7 cellular contexts compared by ENCODE assay signal in the genomic region with DNA sequence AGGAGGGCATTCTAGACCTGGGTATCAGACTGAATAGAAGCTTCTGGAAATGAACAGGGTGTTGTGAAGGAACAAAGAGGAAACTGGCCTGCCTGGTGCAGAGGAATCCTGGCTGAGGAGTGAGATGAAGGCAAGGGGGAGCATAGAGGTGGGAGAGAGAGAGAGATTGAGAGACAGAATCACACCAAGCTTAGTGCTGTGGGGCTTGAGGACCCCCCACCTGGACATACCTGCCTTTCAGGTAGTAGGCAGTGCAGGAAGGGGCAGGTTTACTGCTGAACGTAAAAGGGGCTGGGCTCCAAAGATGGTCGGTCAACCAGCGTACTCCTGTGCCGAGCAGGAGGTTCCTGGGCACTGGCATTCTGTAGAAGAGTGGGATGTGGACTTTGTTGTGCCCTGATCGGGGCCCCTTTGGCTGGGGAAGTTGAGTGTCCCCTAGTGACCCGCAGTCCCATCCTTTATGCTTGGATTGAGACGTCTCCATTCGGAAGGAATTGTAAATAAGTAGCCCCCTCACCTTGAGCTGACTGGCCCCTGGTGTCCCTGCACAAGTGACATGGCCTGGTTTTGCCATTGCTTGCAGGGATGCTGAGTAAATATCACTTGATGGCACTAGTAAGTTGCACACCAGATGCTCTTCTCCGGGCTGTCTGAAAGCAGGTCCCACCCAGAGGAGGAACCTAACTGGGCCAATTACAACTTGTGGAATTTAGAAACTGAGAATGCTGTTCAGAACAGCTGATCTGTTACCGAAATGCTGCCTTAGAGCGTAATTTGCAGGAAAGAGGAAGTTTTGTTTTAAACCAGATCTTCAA. TPM values are rescaled to one million over a fixed set of nuclear protein-coding genes. Genes with fewer than 3 reads are reported as not detected.
DNase-seq lines count a peak whose midpoint lies in the region; ATAC-seq and TF ChIP-seq lines count a peak whose summit lies in the region.

No MANE protein-coding gene starts in this region.

- peaks cover 2% of the 10 kb centered on the region for H3K36me3 Mint-ChIP-seq in progenitor cell of endocrine pancreas (ENCODE audit: insufficient read depth)

- H3K27me3 ChIP-seq in Panc1 (ENCODE audit: control insufficient read depth, insufficient read depth, low read length) (no peaks in the 10 kb centered on the region), adipocyte (replicated peaks; ENCODE audit: control insufficient read depth, insufficient read depth, low read length) (no peaks in the 10 kb centered on the region), heart left ventricle (no peaks in the 10 kb centered on the region)

- peaks cover 20% of the 10 kb centered on the region for H3K4me1 Mint-ChIP-seq in progenitor cell of endocrine pancreas (ENCODE audit: low read depth)

- TF ChIP-seq CTCF in Panc1 (IDR thresholded peaks at IDR 0.05), result no peak
- TF ChIP-seq CTCF in heart left ventricle (IDR thresholded peaks at IDR 0.05), result peak in 2 of 12 donors; percentile 12 to 16
- no peak for TF ChIP-seq CTCF in progenitor cell of endocrine pancreas (IDR thresholded peaks at IDR 0.05; ENCODE audit: unreplicated experiment)

- H3K9me3 Mint-ChIP-seq in progenitor cell of endocrine pancreas (ENCODE audit: low read depth), result no peaks in the 10 kb centered on the region

- H3K9ac ChIP-seq in adipocyte (ENCODE audit: low read length), result peak overlapping the region; percentile 91

- peak overlapping the region; percentile 82 for H3K27ac Mint-ChIP-seq in progenitor cell of endocrine pancreas

- H3K27ac ChIP-seq in Panc1 (ENCODE audit: low read length), result peak overlapping the region; percentile 81
- peak overlapping the region in 11 of 12 donors; percentile 35 to 88 (median 75) for H3K27ac ChIP-seq in heart left ventricle

- DNase-seq in Panc1 (ENCODE audit: low read depth, low spot score), result no peak
- peak; percentile 83 for DNase-seq in adipocyte (ENCODE audit: low read depth)
- peak in 3 of 5 donors; percentile 41 to 60 (median 51) for DNase-seq in heart left ventricle
- no peak for DNase-seq in progenitor cell of endocrine pancreas (ENCODE audit: low spot score, unreplicated experiment)
- DNase-seq in NCI-H2081 treated with DMSO at 0.1 percent for 48 hours (lab: John Stamatoyannopoulos, UW), result no peak

- peaks cover 2% of the 10 kb centered on the region; the same call in 1 of the 2 replicates for H3K36me3 ChIP-seq in Panc1 (ENCODE audit: control insufficient read depth, insufficient read depth, low read length)
- H3K36me3 ChIP-seq in adipocyte (ENCODE audit: control insufficient read depth, insufficient read depth, low read length, severe bottlenecking), result peaks cover 3% of the 10 kb centered on the region
- peaks cover 0 to 4% (median 3%) of the 10 kb centered on the region in 9 donors for H3K36me3 ChIP-seq in heart left ventricle

- POLR2A ChIA-PET in Panc1 (lab: Charles Lee), result no interaction called here

- H3K4me3 ChIP-seq in Panc1 (ENCODE audit: low read depth in 2 of 2, low read length in 2 of 2) (peak overlapping the region; percentile 76 to 80), adipocyte (ENCODE audit: low read length) (peak overlapping the region; percentile 89), heart left ventricle (peak overlapping the region; percentile 54 to 94 (median 70))

- H3K4me3 Mint-ChIP-seq in progenitor cell of endocrine pancreas (ENCODE audit: low read depth), result peak overlapping the region; percentile 86

- ATAC-seq in GM18498 (IDR thresholded peaks at IDR 0.05; ENCODE audit: unreplicated experiment), result peak; percentile 41
- ATAC-seq in HG02884 (IDR thresholded peaks at IDR 0.05; ENCODE audit: unreplicated experiment), result peak; percentile 39
- no peak for ATAC-seq in Panc1
- peak; percentile 39 to 65 (median 49) for ATAC-seq in heart left ventricle

- H3K9me3 ChIP-seq in Panc1 (ENCODE audit: control insufficient read depth, insufficient read depth, low read depth, low read length) (no peaks in the 10 kb centered on the region), adipocyte (ENCODE audit: control insufficient read depth, low read length) (no peaks in the 10 kb centered on the region), heart left ventricle (no peaks in the 10 kb centered on the region)

- WGBS in heart left ventricle, 4 donors, result 40 to 47% (median 45%) methylated on average over 11 of the region's 11 CpGs

- TSS peak; percentile 73 for BruUV-seq in Panc1 (replicated peaks; lab: Mats Ljungman, UMichigan)

- no peaks in the 10 kb centered on the region for H3K27me3 Mint-ChIP-seq in progenitor cell of endocrine pancreas

- in situ Hi-C loops in Panc1 (cut with HindIII; ENCODE audit: low pct_unique_long_range_greater_than_20kb, low sequenced_read_pairs), result no loop called here

- peaks cover 14% of the 10 kb centered on the region for H3K4me1 ChIP-seq in Panc1 (ENCODE audit: control insufficient read depth, insufficient read depth, low read length)
- H3K4me1 ChIP-seq in adipocyte (ENCODE audit: control insufficient read depth, insufficient read depth, low read length), result peaks cover 33% of the 10 kb centered on the region
- peaks cover 4 to 47% (median 29%) of the 10 kb centered on the region in 12 donors for H3K4me1 ChIP-seq in heart left ventricle

- CTCF ChIA-PET in Panc1 (lab: Charles Lee), result no interaction called here

- TF ChIP-seq POLR2A in heart left ventricle (IDR thresholded peaks at IDR 0.05), result no peak

- intact Hi-C loops in Panc1 (cut with micrococcal nuclease; ENCODE audit: unreplicated experiment) (no loop called here), heart left ventricle (cut with DNase I) (loop anchor here in 7 of 10 donors (2.0 to 10.0 kb wide), 5 partner anchors 45 to 111 kb away; a partner anchor contains a TSS)

RNA-seq across cellular contexts. Expression of a gene that starts 1.4 kb away (rescaled TPM):
- total RNA-seq in Panc1 (2021; ENCODE audit: unreplicated experiment) (44.9 TPM), heart left ventricle (10 to 100 TPM; 54.2 to 73.8 (median 60.6) TPM), progenitor cell of endocrine pancreas (38.6 and 47.9 TPM in 2 replicates)
- 46.0 TPM for polyA plus RNA-seq in Panc1 (2012; ENCODE audit: insufficient read length)
- 10 to 100 TPM; 56.4 to 83.4 TPM for polyA plus RNA-seq in heart left ventricle

Comparison
In these comparisons a context has a peak if more than half of its experiments do, and no peak if none do; other contexts are left out.
1. DNase-seq: peak in adipocyte (single experiment) and heart left ventricle (3 of 5); none in Panc1 (single experiment), progenitor cell of endocrine pancreas (single experiment) and NCI-H2081 treated with DMSO at 0.1 percent for 48 hours (single experiment).
2. Peak in every context shown above with its lines, with median percentiles within 50 percentile points of each other: H3K4me3 ChIP-seq.